Comparison of ENCODE assay signal across 19 cellular contexts in the genomic region with DNA sequence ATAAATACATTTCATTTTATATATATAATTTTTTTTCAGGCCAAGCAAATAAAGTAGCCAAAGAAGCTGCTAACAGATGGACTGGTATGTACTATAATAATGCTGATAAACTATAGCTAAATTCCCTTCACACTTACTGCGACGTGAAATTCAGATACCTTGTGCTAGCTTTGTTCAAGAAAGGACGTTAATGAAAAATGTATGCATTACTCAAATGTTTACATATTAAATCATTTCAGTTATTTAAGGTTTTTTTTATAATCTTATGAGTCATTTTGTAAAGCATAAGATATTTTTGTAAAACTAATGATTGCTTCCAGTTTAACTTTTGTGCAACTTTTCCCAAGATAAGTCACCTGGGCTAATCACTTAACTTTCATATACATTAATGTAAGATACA.
"Had no signal": no experiment of that assay in that cellular context is flagged by ENCODE, and none has a peak within 500 bp of the region (broad histone marks: within the 10 kb centered on the region; RNA-seq: fewer than 3 reads in every experiment).

No MANE protein-coding gene starts in this region.

- H3K4me2 ChIP-seq: neural progenitor cell had no signal

- H3K36me3 ChIP-seq: gastrocnemius medialis, heart right ventricle, neural progenitor cell, stomach, thoracic aorta, transverse colon had no signal

- DNase-seq: effector memory CD4-positive, alpha-beta T cell; gastrocnemius medialis; heart right ventricle; hypothalamus; immature natural killer cell; left colon; left ventricle myocardium superior; midbrain; nucleus accumbens; stimulated activated naive CD4-positive, alpha-beta T cell; stomach; substantia nigra; transverse colon had no signal

- H2AFZ ChIP-seq: neural progenitor cell had no signal

- ATAC-seq: esophagus mucosa; gastrocnemius medialis; heart right ventricle; left colon; left ventricle myocardium superior; natural killer cell treated with Interleukin-12 subunit alpha and Interleukin-12 subunit beta and Interleukin-15 and Interleukin-18, amount 100 ng/mL, for 72 hours; sciatic nerve had no signal

- H3K9me3 ChIP-seq: gastrocnemius medialis, heart right ventricle, stomach, thoracic aorta, transverse colon had no signal

- H3K27me3 ChIP-seq: gastrocnemius medialis, heart right ventricle, neural progenitor cell, stomach, transverse colon had no signal

- H3K27ac ChIP-seq: neural progenitor cell, stomach, transverse colon had no signal

- H3K4me3 ChIP-seq: gastrocnemius medialis, heart right ventricle, lung, neural progenitor cell, stomach, thoracic aorta, transverse colon had no signal
